ENCODE assay signal across 2 cellular contexts in the genomic region with DNA sequence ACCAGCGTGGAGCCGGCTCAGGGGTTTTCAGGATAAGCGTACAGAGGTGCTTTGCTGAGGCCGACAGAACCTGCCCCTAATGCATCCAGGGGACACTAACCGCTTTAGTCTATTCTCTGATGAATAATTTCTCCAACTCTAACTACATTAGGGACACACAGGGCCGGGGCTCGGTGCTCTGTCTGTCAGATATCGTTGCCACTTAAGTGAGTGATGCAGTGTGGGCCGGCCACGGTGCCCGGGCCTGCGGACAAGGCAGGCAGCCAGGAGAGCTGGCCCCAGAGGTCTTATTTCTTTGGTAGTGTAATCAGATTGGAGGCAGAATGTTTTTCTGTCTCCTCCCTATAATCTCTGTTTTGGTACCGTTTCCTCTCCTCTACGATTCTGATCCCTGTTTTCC.
TF ChIP-seq lines count a peak whose summit lies in the region.

No MANE protein-coding gene starts in this region.

TF ChIP-seq in SK-N-SH, 30 proteins besides CTCF, POLR2A, EP300 and RAD21 (continued from another document):
- TF ChIP-seq, protein P1, sequence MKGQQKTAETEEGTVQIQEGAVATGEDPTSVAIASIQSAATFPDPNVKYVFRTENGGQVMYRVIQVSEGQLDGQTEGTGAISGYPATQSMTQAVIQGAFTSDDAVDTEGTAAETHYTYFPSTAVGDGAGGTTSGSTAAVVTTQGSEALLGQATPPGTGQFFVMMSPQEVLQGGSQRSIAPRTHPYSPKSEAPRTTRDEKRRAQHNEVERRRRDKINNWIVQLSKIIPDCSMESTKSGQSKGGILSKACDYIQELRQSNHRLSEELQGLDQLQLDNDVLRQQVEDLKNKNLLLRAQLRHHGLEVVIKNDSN (IDR thresholded peaks at IDR 0.05; ENCODE audit: borderline replicate concordance, low read depth): no peak
- TF ChIP-seq, protein P2, sequence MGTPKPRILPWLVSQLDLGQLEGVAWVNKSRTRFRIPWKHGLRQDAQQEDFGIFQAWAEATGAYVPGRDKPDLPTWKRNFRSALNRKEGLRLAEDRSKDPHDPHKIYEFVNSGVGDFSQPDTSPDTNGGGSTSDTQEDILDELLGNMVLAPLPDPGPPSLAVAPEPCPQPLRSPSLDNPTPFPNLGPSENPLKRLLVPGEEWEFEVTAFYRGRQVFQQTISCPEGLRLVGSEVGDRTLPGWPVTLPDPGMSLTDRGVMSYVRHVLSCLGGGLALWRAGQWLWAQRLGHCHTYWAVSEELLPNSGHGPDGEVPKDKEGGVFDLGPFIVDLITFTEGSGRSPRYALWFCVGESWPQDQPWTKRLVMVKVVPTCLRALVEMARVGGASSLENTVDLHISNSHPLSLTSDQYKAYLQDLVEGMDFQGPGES (IDR thresholded peaks at IDR 0.05; ENCODE audit: low read depth, low read length): no peak
- TF ChIP-seq MXI1 (IDR thresholded peaks at IDR 0.05; ENCODE audit: low read depth, low read length) (peak; percentile 39; the same call in 1 of the 2 replicates), TCF12 (IDR thresholded peaks at IDR 0.05) (no peak), GABPA (IDR thresholded peaks at IDR 0.05; ENCODE audit: low read depth) (no peak), SIN3A (IDR thresholded peaks at IDR 0.05; ENCODE audit: borderline replicate concordance, low read depth, low read length) (no peak), EZH2phosphoT487 (IDR thresholded peaks at IDR 0.05; ENCODE audit: borderline replicate concordance, low read depth) (no peak)

TF ChIP-seq in SK-N-SH treated with all-trans-retinoic acid at 6 μM for 48 hours, 23 proteins besides CTCF, POLR2A, EP300 and RAD21 (continued from another document):
- TF ChIP-seq, protein P3, sequence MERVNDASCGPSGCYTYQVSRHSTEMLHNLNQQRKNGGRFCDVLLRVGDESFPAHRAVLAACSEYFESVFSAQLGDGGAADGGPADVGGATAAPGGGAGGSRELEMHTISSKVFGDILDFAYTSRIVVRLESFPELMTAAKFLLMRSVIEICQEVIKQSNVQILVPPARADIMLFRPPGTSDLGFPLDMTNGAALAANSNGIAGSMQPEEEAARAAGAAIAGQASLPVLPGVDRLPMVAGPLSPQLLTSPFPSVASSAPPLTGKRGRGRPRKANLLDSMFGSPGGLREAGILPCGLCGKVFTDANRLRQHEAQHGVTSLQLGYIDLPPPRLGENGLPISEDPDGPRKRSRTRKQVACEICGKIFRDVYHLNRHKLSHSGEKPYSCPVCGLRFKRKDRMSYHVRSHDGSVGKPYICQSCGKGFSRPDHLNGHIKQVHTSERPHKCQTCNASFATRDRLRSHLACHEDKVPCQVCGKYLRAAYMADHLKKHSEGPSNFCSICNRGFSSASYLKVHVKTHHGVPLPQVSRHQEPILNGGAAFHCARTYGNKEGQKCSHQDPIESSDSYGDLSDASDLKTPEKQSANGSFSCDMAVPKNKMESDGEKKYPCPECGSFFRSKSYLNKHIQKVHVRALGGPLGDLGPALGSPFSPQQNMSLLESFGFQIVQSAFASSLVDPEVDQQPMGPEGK (CRISPR knock-in tag; IDR thresholded peaks at IDR 0.05; ENCODE audit: borderline replicate concordance): no peak
- TF ChIP-seq BACH2 (CRISPR knock-in tag; IDR thresholded peaks at IDR 0.05; ENCODE audit: borderline replicate concordance) (no peak), ZFP3 (CRISPR knock-in tag; IDR thresholded peaks at IDR 0.05) (no peak), ISL1 (CRISPR knock-in tag; IDR thresholded peaks at IDR 0.05) (no peak), ESRRG (CRISPR knock-in tag; IDR thresholded peaks at IDR 0.05) (no peak), TCF4 (CRISPR knock-in tag; IDR thresholded peaks at IDR 0.05; ENCODE audit: borderline replicate concordance) (no peak), ZC3H10 (CRISPR knock-in tag; IDR thresholded peaks at IDR 0.05) (no peak), TOX (CRISPR knock-in tag; IDR thresholded peaks at IDR 0.05; ENCODE audit: borderline replicate concordance) (no peak), ZNF565 (CRISPR knock-in tag; conservative IDR thresholded peaks at IDR 0.05; ENCODE audit: low read depth) (no peak), RARB (CRISPR knock-in tag; IDR thresholded peaks at IDR 0.05) (no peak), ZNF70 (CRISPR knock-in tag; IDR thresholded peaks at IDR 0.05) (no peak), ZNF8 (CRISPR knock-in tag; IDR thresholded peaks at IDR 0.05) (no peak)
- TF ChIP-seq, protein P4, sequence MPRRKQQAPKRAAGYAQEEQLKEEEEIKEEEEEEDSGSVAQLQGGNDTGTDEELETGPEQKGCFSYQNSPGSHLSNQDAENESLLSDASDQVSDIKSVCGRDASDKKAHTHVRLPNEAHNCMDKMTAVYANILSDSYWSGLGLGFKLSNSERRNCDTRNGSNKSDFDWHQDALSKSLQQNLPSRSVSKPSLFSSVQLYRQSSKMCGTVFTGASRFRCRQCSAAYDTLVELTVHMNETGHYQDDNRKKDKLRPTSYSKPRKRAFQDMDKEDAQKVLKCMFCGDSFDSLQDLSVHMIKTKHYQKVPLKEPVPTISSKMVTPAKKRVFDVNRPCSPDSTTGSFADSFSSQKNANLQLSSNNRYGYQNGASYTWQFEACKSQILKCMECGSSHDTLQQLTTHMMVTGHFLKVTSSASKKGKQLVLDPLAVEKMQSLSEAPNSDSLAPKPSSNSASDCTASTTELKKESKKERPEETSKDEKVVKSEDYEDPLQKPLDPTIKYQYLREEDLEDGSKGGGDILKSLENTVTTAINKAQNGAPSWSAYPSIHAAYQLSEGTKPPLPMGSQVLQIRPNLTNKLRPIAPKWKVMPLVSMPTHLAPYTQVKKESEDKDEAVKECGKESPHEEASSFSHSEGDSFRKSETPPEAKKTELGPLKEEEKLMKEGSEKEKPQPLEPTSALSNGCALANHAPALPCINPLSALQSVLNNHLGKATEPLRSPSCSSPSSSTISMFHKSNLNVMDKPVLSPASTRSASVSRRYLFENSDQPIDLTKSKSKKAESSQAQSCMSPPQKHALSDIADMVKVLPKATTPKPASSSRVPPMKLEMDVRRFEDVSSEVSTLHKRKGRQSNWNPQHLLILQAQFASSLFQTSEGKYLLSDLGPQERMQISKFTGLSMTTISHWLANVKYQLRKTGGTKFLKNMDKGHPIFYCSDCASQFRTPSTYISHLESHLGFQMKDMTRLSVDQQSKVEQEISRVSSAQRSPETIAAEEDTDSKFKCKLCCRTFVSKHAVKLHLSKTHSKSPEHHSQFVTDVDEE (CRISPR knock-in tag; IDR thresholded peaks at IDR 0.05): no peak
